1 cellular context compared by ENCODE assay signal in the genomic region with DNA sequence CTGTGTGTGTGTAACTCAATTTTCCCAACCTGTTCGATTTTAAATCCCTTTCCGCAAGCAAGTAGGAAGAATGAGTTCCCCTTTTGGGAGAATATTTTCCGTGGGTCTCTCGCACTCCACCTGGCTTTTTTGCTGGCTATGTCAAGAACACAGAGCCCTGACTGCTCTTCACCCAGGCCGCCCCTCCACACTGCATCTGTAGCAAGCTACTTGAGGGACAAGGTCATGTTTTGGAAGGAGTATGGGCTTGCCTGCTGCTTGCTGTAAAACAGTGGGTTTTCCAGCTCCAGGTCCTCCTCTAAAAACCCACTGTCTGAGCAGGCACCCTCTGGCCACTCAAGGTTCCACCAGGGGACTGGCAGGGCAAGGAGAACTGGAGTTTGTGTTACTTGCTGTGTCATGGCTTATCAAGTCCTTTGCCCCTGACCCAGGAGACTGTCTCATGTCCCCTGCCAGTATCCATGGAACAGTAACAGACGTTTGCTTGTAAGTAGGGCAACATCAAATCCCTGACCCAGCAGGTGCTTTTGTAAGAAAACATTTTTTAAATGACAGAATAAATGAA.
TF ChIP-seq lines count a peak whose summit lies in the region.

No MANE protein-coding gene starts in this region.

TF ChIP-seq in K562, 482 proteins besides CTCF, POLR2A, EP300 and RAD21 (continued from another document):
- TF ChIP-seq, protein P1, sequence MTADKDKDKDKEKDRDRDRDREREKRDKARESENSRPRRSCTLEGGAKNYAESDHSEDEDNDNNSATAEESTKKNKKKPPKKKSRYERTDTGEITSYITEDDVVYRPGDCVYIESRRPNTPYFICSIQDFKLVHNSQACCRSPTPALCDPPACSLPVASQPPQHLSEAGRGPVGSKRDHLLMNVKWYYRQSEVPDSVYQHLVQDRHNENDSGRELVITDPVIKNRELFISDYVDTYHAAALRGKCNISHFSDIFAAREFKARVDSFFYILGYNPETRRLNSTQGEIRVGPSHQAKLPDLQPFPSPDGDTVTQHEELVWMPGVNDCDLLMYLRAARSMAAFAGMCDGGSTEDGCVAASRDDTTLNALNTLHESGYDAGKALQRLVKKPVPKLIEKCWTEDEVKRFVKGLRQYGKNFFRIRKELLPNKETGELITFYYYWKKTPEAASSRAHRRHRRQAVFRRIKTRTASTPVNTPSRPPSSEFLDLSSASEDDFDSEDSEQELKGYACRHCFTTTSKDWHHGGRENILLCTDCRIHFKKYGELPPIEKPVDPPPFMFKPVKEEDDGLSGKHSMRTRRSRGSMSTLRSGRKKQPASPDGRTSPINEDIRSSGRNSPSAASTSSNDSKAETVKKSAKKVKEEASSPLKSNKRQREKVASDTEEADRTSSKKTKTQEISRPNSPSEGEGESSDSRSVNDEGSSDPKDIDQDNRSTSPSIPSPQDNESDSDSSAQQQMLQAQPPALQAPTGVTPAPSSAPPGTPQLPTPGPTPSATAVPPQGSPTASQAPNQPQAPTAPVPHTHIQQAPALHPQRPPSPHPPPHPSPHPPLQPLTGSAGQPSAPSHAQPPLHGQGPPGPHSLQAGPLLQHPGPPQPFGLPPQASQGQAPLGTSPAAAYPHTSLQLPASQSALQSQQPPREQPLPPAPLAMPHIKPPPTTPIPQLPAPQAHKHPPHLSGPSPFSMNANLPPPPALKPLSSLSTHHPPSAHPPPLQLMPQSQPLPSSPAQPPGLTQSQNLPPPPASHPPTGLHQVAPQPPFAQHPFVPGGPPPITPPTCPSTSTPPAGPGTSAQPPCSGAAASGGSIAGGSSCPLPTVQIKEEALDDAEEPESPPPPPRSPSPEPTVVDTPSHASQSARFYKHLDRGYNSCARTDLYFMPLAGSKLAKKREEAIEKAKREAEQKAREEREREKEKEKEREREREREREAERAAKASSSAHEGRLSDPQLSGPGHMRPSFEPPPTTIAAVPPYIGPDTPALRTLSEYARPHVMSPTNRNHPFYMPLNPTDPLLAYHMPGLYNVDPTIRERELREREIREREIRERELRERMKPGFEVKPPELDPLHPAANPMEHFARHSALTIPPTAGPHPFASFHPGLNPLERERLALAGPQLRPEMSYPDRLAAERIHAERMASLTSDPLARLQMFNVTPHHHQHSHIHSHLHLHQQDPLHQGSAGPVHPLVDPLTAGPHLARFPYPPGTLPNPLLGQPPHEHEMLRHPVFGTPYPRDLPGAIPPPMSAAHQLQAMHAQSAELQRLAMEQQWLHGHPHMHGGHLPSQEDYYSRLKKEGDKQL (CRISPR knock-in tag; IDR thresholded peaks at IDR 0.05; ENCODE audit: borderline replicate concordance) = no peak
TF ChIP-seq in K562: peak in this region for 11.
